In genomic region chr20:1798982-1799381, GRCh38 we compare ENCODE assay signal across 25 cellular contexts.
"Had no signal": no experiment of that assay in that cellular context is flagged by ENCODE, and none has a peak within 500 bp of the region (broad histone marks: within the 10 kb centered on the region; RNA-seq: fewer than 3 reads in every experiment).

No MANE protein-coding gene starts in this region.

- H3K4me3 Mint-ChIP-seq: IgD-negative memory B cell had no signal

- H3K9me3 Mint-ChIP-seq: IgD-negative memory B cell had no signal

- DNase-seq: Kasumi-1, MV-4-11, NCI-H1048, NCI-H1105, NCI-H1417, NCI-H1436 treated with DMSO at 0.1 percent for 48 hours, NCI-H1694, NCI-H187 treated with DMSO at 0.1 percent for 48 hours, NCI-H2029 treated with DMSO at 0.1 percent for 48 hours, NCI-H2171 treated with DMSO at 0.1 percent for 48 hours, NCI-H345, NCI-H446 treated with DMSO at 0.1 percent for 48 hours, NCI-H510A treated with DMSO at 0.1 percent for 48 hours, NCI-H69, NCI-H774, SHP77, SK-N-SH, SW 1271 had no signal

- H3K36me3 Mint-ChIP-seq: IgD-negative memory B cell had no signal

- H3K4me3 ChIP-seq: K562 had no signal

- H3K27ac ChIP-seq: HL-60, KMS-11, RWPE1 had no signal

- H3K9me3 ChIP-seq: SK-N-SH had no signal

- FAIRE-seq: HTR-8/SVneo, K562 had no signal

- ATAC-seq: K562, Panc1 had no signal
